ENCODE assay signal across 10 cellular contexts in genomic region chr12:111408116-111408440, GRCh38. TPM values are rescaled to one million over a fixed set of nuclear protein-coding genes. Genes with fewer than 3 reads are reported as not detected.
DNase-seq lines count a peak whose midpoint lies in the region; ATAC-seq and TF ChIP-seq lines count a peak whose summit lies in the region.
"Had no signal": no experiment of that assay in that cellular context is flagged by ENCODE, and none has a peak within 500 bp of the region (broad histone marks: within the 10 kb centered on the region; RNA-seq: fewer than 3 reads in every experiment).

No MANE protein-coding gene starts in this region.

- H3K27me3 ChIP-seq in suprapubic skin = no peaks in the 10 kb centered on the region

- H3K27ac ChIP-seq in suprapubic skin = no peak overlapping the region

- H3K27ac Mint-ChIP-seq in activated naive CD4-positive, alpha-beta T cell treated with anti-CD3 and anti-CD28 coated beads for 36 hours = peak overlapping the region; percentile 76
- no peak overlapping the region for H3K27ac Mint-ChIP-seq in WTC11

- POLR2A ChIA-PET in WTC11 (lab: Charles Lee) = no interaction called here

- intact Hi-C loops in activated naive CD4-positive, alpha-beta T cell treated with anti-CD3 and anti-CD28 coated beads for 36 hours (cut with micrococcal nuclease) = loop anchor here (5.0 to 10.0 kb wide), 4 partner anchors 139 to 997 kb away; partner anchors contain the start of genes PPP1CC and RPL6

- TF ChIP-seq CTCF in WTC11 (IDR thresholded peaks at IDR 0.05) (no peak), foreskin fibroblast (IDR thresholded peaks at IDR 0.05; ENCODE audit: low read depth, low read length) (no peak), suprapubic skin (IDR thresholded peaks at IDR 0.05) (no peak)

- no peaks in the 10 kb centered on the region for H3K27me3 Mint-ChIP-seq in activated naive CD4-positive, alpha-beta T cell treated with anti-CD3 and anti-CD28 coated beads for 36 hours (ENCODE audit: low read depth)
- 0 out of 2 replicates have a peak, but pooled peaks cover 2% of the 10 kb centered on the region for H3K27me3 Mint-ChIP-seq in WTC11 (ENCODE audit: low read depth)

- H3K36me3 Mint-ChIP-seq in activated naive CD4-positive, alpha-beta T cell treated with anti-CD3 and anti-CD28 coated beads for 36 hours (ENCODE audit: low read depth) = peaks cover 4% of the 10 kb centered on the region
- no peaks in the 10 kb centered on the region for H3K36me3 Mint-ChIP-seq in WTC11

- H3K4me3 ChIP-seq in foreskin fibroblast (ENCODE audit: low read depth in 1 of 2, low read length in 2 of 2) (peak overlapping the region; percentile 81 to 89), suprapubic skin (peak overlapping the region; percentile 75)

- DNase-seq in activated naive CD4-positive, alpha-beta T cell treated with anti-CD3 and anti-CD28 coated beads for 36 hours = no peak
- no peak for DNase-seq in activated naive CD4-positive, alpha-beta T cell treated with anti-CD3 and anti-CD28 coated beads, Interleukin-2, amount 50 U/mL, for 16 hours
- DNase-seq in WTC11 (ENCODE audit: low spot score) (no peak), foreskin fibroblast (peak in 1 of 2 donors; percentile 37), suprapubic skin (ENCODE audit: low spot score in 2 of 2) (no peak), retina (no peak), NCI-H1436 (lab: John Stamatoyannopoulos, UW) (no peak)
- DNase-seq: anterior cingulate cortex, Calu3 had no signal

- no peaks in the 10 kb centered on the region for H3K9me3 Mint-ChIP-seq in activated naive CD4-positive, alpha-beta T cell treated with anti-CD3 and anti-CD28 coated beads for 36 hours
- no peaks in the 10 kb centered on the region for H3K9me3 Mint-ChIP-seq in WTC11

- WGBS in suprapubic skin = 50% methylated on average over 1 of the region's 1 CpG

- H3K36me3 ChIP-seq in suprapubic skin = no peaks in the 10 kb centered on the region

- no peak for ATAC-seq in WTC11
- ATAC-seq in HG02973 (IDR thresholded peaks at IDR 0.05; ENCODE audit: unreplicated experiment) = no peak

- peaks cover 74% of the 10 kb centered on the region for H3K4me1 Mint-ChIP-seq in activated naive CD4-positive, alpha-beta T cell treated with anti-CD3 and anti-CD28 coated beads for 36 hours (ENCODE audit: low read depth)
- peaks cover 71% of the 10 kb centered on the region for H3K4me1 Mint-ChIP-seq in WTC11

- peak overlapping the region; percentile 78 for H3K4me3 Mint-ChIP-seq in activated naive CD4-positive, alpha-beta T cell treated with anti-CD3 and anti-CD28 coated beads for 36 hours
- 0 out of 2 replicates have a peak overlapping the region, but pooled peaks have one; percentile 80 for H3K4me3 Mint-ChIP-seq in WTC11

- peaks cover 88% of the 10 kb centered on the region for H3K4me1 ChIP-seq in suprapubic skin

- CTCF ChIA-PET in activated naive CD4-positive, alpha-beta T cell treated with anti-CD3 and anti-CD28 coated beads for 36 hours (lab: Charles Lee) = interaction anchor here (0.9 to 25.8 kb wide), 5 partner anchors 10 to 43 kb away, joined by 4 to 763 read pairs (median 5); no protein-coding TSS in a partner anchor
- CTCF ChIA-PET in WTC11 (lab: Charles Lee) = interaction anchor here (1.3 to 2.8 kb wide), 3 partner anchors 11 to 44 kb away, joined by 6 to 14 read pairs (median 8); no protein-coding TSS in a partner anchor

- TF ChIP-seq POLR2A in suprapubic skin (IDR thresholded peaks at IDR 0.05) = no peak

- no peaks in the 10 kb centered on the region for H3K9me3 ChIP-seq in suprapubic skin

- no peak for TF ChIP-seq EP300 in suprapubic skin (IDR thresholded peaks at IDR 0.05)

TF ChIP-seq in WTC11, 78 proteins besides CTCF, POLR2A, EP300 and RAD21:
- no peak for TF ChIP-seq RORB (CRISPR knock-in tag; IDR thresholded peaks at IDR 0.05)
- no peak for TF ChIP-seq AFF4 (CRISPR knock-in tag; IDR thresholded peaks at IDR 0.05; ENCODE audit: borderline replicate concordance)
- TF ChIP-seq FOXP1 (CRISPR knock-in tag; IDR thresholded peaks at IDR 0.05; ENCODE audit: borderline replicate concordance) = no peak
- no peak for TF ChIP-seq ZMAT4 (CRISPR knock-in tag; IDR thresholded peaks at IDR 0.05)

RNA-seq across cellular contexts. Expression of gene SH2B3, which starts 2.4 kb away (rescaled TPM):
- total RNA-seq in activated naive CD4-positive, alpha-beta T cell treated with anti-CD3 and anti-CD28 coated beads for 36 hours = 10 to 100 TPM; 21.1 to 21.3 TPM
- 20.5 to 31.8 TPM (median 20.7 TPM) in 3 replicates for total RNA-seq in WTC11 (2021)
- total RNA-seq in suprapubic skin = 1 to 10 TPM; 3.4 to 7.1 (median 4.2) TPM

RNA-seq across cellular contexts. Expression of gene PHETA1, which starts 39.2 kb away (rescaled TPM):
- 1 to 10 TPM in 1 of 2 experiments, under 1 TPM in 1; 0.35 to 1.0 TPM for total RNA-seq in activated naive CD4-positive, alpha-beta T cell treated with anti-CD3 and anti-CD28 coated beads for 36 hours
- total RNA-seq in WTC11 (2021) (12.4 to 18.6 TPM (median 14.9 TPM) in 3 replicates), suprapubic skin (10 to 100 TPM; 15.9 to 25.7 (median 23.2) TPM)
